In the genomic region with DNA sequence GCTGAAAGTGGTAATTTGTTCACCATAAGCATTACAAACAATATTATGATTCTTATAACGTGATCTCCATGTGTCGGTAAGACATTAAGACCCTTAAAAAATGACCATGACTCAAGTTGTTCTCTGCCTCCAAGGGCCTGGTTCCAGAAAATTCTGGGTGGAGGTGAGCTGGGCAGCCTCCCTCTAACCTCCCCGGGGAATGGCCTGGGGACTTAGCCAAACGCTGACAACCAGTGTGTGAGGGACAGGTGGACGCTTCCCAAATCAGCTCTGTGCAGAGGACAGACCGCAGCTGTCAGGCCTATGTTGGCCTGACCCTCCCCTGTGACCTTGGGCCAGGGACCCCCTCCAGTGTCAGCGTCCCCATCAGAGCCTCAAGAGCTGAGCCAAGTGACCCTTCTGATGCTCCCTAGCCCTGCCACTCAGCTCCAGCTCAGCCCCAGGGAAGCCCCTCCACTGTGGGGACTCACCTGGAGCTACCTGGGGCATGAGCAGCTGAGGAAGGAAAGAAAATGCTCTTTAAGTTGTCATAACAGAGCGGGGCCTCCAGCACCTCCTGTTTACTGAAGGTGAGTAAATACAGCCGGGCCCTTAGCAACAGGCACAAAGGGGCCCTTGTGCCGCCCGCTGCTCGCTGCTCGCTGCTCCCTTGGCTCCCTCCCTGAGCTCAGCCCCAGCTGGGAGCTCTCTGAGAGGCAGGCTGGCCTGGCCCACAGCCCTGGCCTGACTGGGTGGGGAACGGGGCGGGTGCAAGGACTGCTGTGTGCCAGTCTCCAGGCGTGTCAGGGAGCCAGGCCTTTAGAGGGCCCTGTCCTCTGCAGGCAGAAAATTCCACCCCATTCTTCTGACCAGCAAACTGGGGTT, we compare ENCODE assay signal across 8 cellular contexts.
DNase-seq lines count a peak whose midpoint lies in the region; ATAC-seq and TF ChIP-seq lines count a peak whose summit lies in the region.
"Had no signal": no experiment of that assay in that cellular context is flagged by ENCODE, and none has a peak within 500 bp of the region (broad histone marks: within the 10 kb centered on the region; RNA-seq: fewer than 3 reads in every experiment).

No MANE protein-coding gene starts in this region.

- no peaks in the 10 kb centered on the region for H3K9me3 ChIP-seq in transverse colon

- POLR2A ChIA-PET in activated CD4-positive, alpha-beta T cell treated with anti-CD3 and anti-CD28 coated beads, Interleukin-2, amount 10 ng/mL, durations not matched to agents 7 days and 5 days (lab: Charles Lee) = interaction anchor here (0.6 kb wide), 1 partner anchor 375 kb away, joined by 3 read pairs; no protein-coding TSS in a partner anchor

- no peak for TF ChIP-seq EP300 in transverse colon (IDR thresholded peaks at IDR 0.05; ENCODE audit: low read depth)

- no peaks in the 10 kb centered on the region for H3K36me3 Mint-ChIP-seq in activated CD4-positive, alpha-beta T cell treated with anti-CD3 and anti-CD28 coated beads, Interleukin-2, amount 10 ng/mL, durations not matched to agents 7 days and 5 days (ENCODE audit: low read depth)

- TF ChIP-seq POLR2A in transverse colon (IDR thresholded peaks at IDR 0.05) = no peak

- H3K4me1 Mint-ChIP-seq in activated CD4-positive, alpha-beta T cell treated with anti-CD3 and anti-CD28 coated beads, Interleukin-2, amount 10 ng/mL, durations not matched to agents 7 days and 5 days = no peaks in the 10 kb centered on the region

- H3K27ac ChIP-seq in transverse colon = peak overlapping the region; percentile 81 to 91 (median 87)
- H3K27ac ChIP-seq: cardiac muscle cell had no signal

- no peak overlapping the region for H3K4me3 ChIP-seq in transverse colon
- H3K4me3 ChIP-seq: cardiac muscle cell had no signal

- intact Hi-C loops in left colon (cut with DNase I, micrococcal nuclease) = loop anchor here in 1 of 2 donors (10.0 kb wide), 1 partner anchor 109 kb away; no protein-coding TSS in a partner anchor
- intact Hi-C loops in transverse colon (cut with DNase I; ENCODE audit: low total_unique reads) = no loop called here

- in situ Hi-C loops in transverse colon (cut with MboI; ENCODE audit: low pct_ligation_motif_present in 1 of 4, low pct_unique_long_range_greater_than_20kb in 1 of 4, low sequenced_read_pairs in 3 of 4) = no loop called here

- ATAC-seq in left colon = peak; percentile 77
- ATAC-seq in GM18868 (IDR thresholded peaks at IDR 0.05; ENCODE audit: unreplicated experiment) = no peak
- no peak for ATAC-seq in GM18511 (IDR thresholded peaks at IDR 0.05; ENCODE audit: unreplicated experiment)

- no peak overlapping the region for H3K4me3 Mint-ChIP-seq in activated CD4-positive, alpha-beta T cell treated with anti-CD3 and anti-CD28 coated beads, Interleukin-2, amount 10 ng/mL, durations not matched to agents 7 days and 5 days

- no peaks in the 10 kb centered on the region for H3K36me3 ChIP-seq in transverse colon
- H3K36me3 ChIP-seq: cardiac muscle cell had no signal

- H3K27me3 ChIP-seq in transverse colon = no peaks in the 10 kb centered on the region
- H3K27me3 ChIP-seq: cardiac muscle cell had no signal

- DNase-seq in NCI-H146 treated with DMSO at 0.1 percent for 48 hours (lab: John Stamatoyannopoulos, UW; ENCODE audit: unreplicated experiment) (peak; percentile 99), astrocyte of the hippocampus (ENCODE audit: low read depth, low spot score) (peak; percentile 89), left colon (peak; percentile 87 to 94), transverse colon (peak; percentile 90)
- no peak for DNase-seq in activated CD4-positive, alpha-beta T cell treated with anti-CD3 and anti-CD28 coated beads, Interleukin-2, amount 10 ng/mL, durations not matched to agents 7 days and 5 days

- no peak overlapping the region for H3K27ac Mint-ChIP-seq in activated CD4-positive, alpha-beta T cell treated with anti-CD3 and anti-CD28 coated beads, Interleukin-2, amount 10 ng/mL, durations not matched to agents 7 days and 5 days

- CTCF ChIA-PET in activated CD4-positive, alpha-beta T cell treated with anti-CD3 and anti-CD28 coated beads, Interleukin-2, amount 10 ng/mL, durations not matched to agents 7 days and 5 days (lab: Charles Lee) = interaction anchor here (0.6 to 1.0 kb wide), 2 partner anchors 23 to 138 kb away, joined by 3 read pairs; no protein-coding TSS in a partner anchor

- H3K4me1 ChIP-seq in transverse colon = peaks cover 34 to 91% (median 70%) of the 10 kb centered on the region in 4 donors

- WGBS in transverse colon (ENCODE audit: low coverage in 1 of 2), 2 donors = 32 to 42% methylated on average over 2 to 13 of the region's 16 CpGs

- no peak for TF ChIP-seq CTCF in transverse colon (IDR thresholded peaks at IDR 0.05)

- H3K27me3 Mint-ChIP-seq in activated CD4-positive, alpha-beta T cell treated with anti-CD3 and anti-CD28 coated beads, Interleukin-2, amount 10 ng/mL, durations not matched to agents 7 days and 5 days = peaks cover 11% of the 10 kb centered on the region

- no peaks in the 10 kb centered on the region for H3K9me3 Mint-ChIP-seq in activated CD4-positive, alpha-beta T cell treated with anti-CD3 and anti-CD28 coated beads, Interleukin-2, amount 10 ng/mL, durations not matched to agents 7 days and 5 days
